ENCODE assay signal across 13 cellular contexts in the genomic region with DNA sequence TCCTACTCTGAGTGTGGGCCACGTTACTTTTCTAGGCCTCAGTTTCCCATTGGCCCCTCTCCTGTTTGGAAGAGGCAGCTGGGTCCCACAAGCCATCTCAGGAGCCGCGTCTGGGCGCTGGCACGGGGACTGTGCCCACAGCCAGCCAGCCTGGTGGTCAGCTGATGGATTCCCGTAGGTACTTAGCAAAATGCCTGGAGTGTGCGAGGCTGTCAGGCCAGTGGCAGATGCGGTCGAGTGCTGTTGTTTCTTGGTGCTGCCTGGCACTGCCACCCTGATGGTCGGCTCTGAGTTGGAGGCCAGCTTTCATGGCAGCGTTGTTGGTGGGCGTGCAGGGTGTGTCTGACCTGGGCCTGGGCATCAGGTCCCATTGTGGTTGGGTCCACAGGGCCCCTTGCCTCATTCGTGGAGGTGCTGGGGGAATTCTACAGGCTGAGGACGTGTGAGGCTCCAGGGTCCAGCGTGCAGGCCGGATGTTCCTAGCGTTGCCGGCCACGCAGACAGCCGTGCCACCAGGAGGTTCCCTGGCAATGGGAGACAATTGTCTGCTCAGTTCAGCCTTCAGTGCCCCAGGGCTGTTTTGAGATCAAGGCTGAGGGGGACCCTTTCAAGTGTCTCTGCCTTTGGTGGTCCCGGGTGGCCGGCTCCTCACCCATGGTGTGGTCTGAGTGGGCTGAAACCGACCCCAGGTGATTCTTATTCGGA. TPM values are rescaled to one million over a fixed set of nuclear protein-coding genes. Genes with fewer than 3 reads are reported as not detected.
DNase-seq lines count a peak whose midpoint lies in the region; ATAC-seq and TF ChIP-seq lines count a peak whose summit lies in the region.
"Had no signal": no experiment of that assay in that cellular context is flagged by ENCODE, and none has a peak within 500 bp of the region (broad histone marks: within the 10 kb centered on the region; RNA-seq: fewer than 3 reads in every experiment).

No MANE protein-coding gene starts in this region.

- peaks cover 71% of the 10 kb centered on the region for H3K4me1 ChIP-seq in CD8-positive, alpha-beta memory T cell (ENCODE audit: insufficient read depth, low read length)
- peaks cover 62% of the 10 kb centered on the region for H3K4me1 ChIP-seq in hepatocyte (ENCODE audit: insufficient read depth)

- H2AFZ ChIP-seq in hepatocyte: no peak overlapping the region

- no peak overlapping the region for H3K4me3 ChIP-seq in CD8-positive, alpha-beta memory T cell (ENCODE audit: low read length)
- H3K4me3 ChIP-seq in hepatocyte: no peak overlapping the region
- H3K4me3 ChIP-seq: adrenal gland, K562 had no signal

- H3K27ac Mint-ChIP-seq in CD8-positive, alpha-beta memory T cell: peak overlapping the region in 5 of 8 donors; percentile 7 to 90 (median 54)
- peak overlapping the region; percentile 82 for H3K27ac Mint-ChIP-seq in T-helper 17 cell

- H3K27me3 Mint-ChIP-seq in CD8-positive, alpha-beta memory T cell: peaks cover 0 to 3% of the 10 kb centered on the region in 2 donors
- H3K27me3 Mint-ChIP-seq in T-helper 17 cell: no peaks in the 10 kb centered on the region

- no peak overlapping the region for H3K27ac ChIP-seq in CD8-positive, alpha-beta memory T cell (ENCODE audit: low read depth, low read length)
- peak overlapping the region; percentile 86 for H3K27ac ChIP-seq in hepatocyte
- H3K27ac ChIP-seq: adrenal gland had no signal

- no peaks in the 10 kb centered on the region for H3K9me2 ChIP-seq in hepatocyte (replicated peaks; ENCODE audit: insufficient read depth)

- DNase-seq in CD8-positive, alpha-beta memory T cell: no peak
- no peak for DNase-seq in T-helper 17 cell
- no peak for DNase-seq in hepatocyte (ENCODE audit: low spot score)
- DNase-seq in pons (ENCODE audit: low spot score): peak; percentile 38
- no peak for DNase-seq in activated gamma-delta T cell (lab: John Stamatoyannopoulos, UW)
- no peak for DNase-seq in HEK293T (ENCODE audit: extremely low spot score)
- DNase-seq: activated CD4-positive, alpha-beta T cell treated with anti-CD3 and anti-CD28 coated beads for 1 hour; adrenal gland; left cardiac atrium; SHP77 treated with DMSO at 0.1 percent for 48 hours had no signal

- H3K27me3 ChIP-seq in CD8-positive, alpha-beta memory T cell (ENCODE audit: insufficient read depth, low read length, poor library complexity, severe bottlenecking): no peaks in the 10 kb centered on the region
- H3K27me3 ChIP-seq in hepatocyte: no peaks in the 10 kb centered on the region
- H3K27me3 ChIP-seq: adrenal gland had no signal

- H3K36me3 ChIP-seq in CD8-positive, alpha-beta memory T cell (ENCODE audit: insufficient read depth, low read length): peaks cover 3% of the 10 kb centered on the region
- no peaks in the 10 kb centered on the region for H3K36me3 ChIP-seq in hepatocyte (replicated peaks; ENCODE audit: insufficient read depth, low read depth)
- H3K36me3 ChIP-seq: adrenal gland had no signal

- peaks cover 0 to 7% (median 3%) of the 10 kb centered on the region in 5 donors for H3K9me3 Mint-ChIP-seq in CD8-positive, alpha-beta memory T cell

- H3K4me1 Mint-ChIP-seq in CD8-positive, alpha-beta memory T cell: peaks cover 47 to 91% (median 61%) of the 10 kb centered on the region in 3 donors
- H3K4me1 Mint-ChIP-seq in T-helper 17 cell: peaks cover 32% of the 10 kb centered on the region

- ATAC-seq in T-helper 17 cell (no peak), GM21447 (IDR thresholded peaks at IDR 0.05; ENCODE audit: unreplicated experiment) (no peak), GM19023 (IDR thresholded peaks at IDR 0.05; ENCODE audit: unreplicated experiment) (no peak)
- ATAC-seq: K562 had no signal

- CTCF ChIA-PET in CD8-positive, alpha-beta memory T cell (lab: Charles Lee): no interaction called here
- CTCF ChIA-PET in HEK293T (lab: Yijun Ruan, JAX): no interaction called here

- peaks cover 4 to 48% (median 7%) of the 10 kb centered on the region in 3 donors for H3K36me3 Mint-ChIP-seq in CD8-positive, alpha-beta memory T cell
- H3K36me3 Mint-ChIP-seq in T-helper 17 cell (ENCODE audit: low read depth): peaks cover 5% of the 10 kb centered on the region

- H3K79me2 ChIP-seq in hepatocyte: peaks cover 97% of the 10 kb centered on the region

- peak overlapping the region in 2 of 7 donors; percentile 59 to 71 for H3K4me3 Mint-ChIP-seq in CD8-positive, alpha-beta memory T cell
- peak overlapping the region; percentile 64 for H3K4me3 Mint-ChIP-seq in T-helper 17 cell

- WGBS in hepatocyte (ENCODE audit: low lambda C conversion rate, missing lambda C conversion rate): 88% methylated on average over 24 of the region's 24 CpGs

- POLR2A ChIA-PET in CD8-positive, alpha-beta memory T cell (lab: Charles Lee): no interaction called here
- POLR2A ChIA-PET in HEK293T (lab: Yijun Ruan, JAX): no interaction called here

- no peaks in the 10 kb centered on the region for H3K9me3 ChIP-seq in CD8-positive, alpha-beta memory T cell (ENCODE audit: low read length)
- H3K9me3 ChIP-seq in T-helper 17 cell (ENCODE audit: control insufficient read depth, low read length, poor library complexity, severe bottlenecking) (no peaks in the 10 kb centered on the region), hepatocyte (ENCODE audit: low read depth) (no peaks in the 10 kb centered on the region)
- H3K9me3 ChIP-seq: adrenal gland had no signal

- H3K4me2 ChIP-seq in hepatocyte: peak overlapping the region; percentile 66

- H4K20me1 ChIP-seq in hepatocyte (ENCODE audit: insufficient read depth, poor library complexity, severe bottlenecking): peaks cover 97% of the 10 kb centered on the region

- TF ChIP-seq CTCF in hepatocyte (IDR thresholded peaks at IDR 0.05; ENCODE audit: poor library complexity): no peak

TF ChIP-seq in HEK293T, 16 proteins besides CTCF, POLR2A, EP300 and RAD21:
- TF ChIP-seq FOXM1 (IDR thresholded peaks at IDR 0.05; ENCODE audit: borderline replicate concordance) (no peak), FOXK2 (IDR thresholded peaks at IDR 0.05) (no peak), CTBP1 (IDR thresholded peaks at IDR 0.05; ENCODE audit: borderline replicate concordance) (no peak), SUZ12 (IDR thresholded peaks at IDR 0.05) (no peak), L3MBTL2 (conservative IDR thresholded peaks at IDR 0.05) (no peak), TARDBP (IDR thresholded peaks at IDR 0.05) (no peak), ZNF384 (IDR thresholded peaks at IDR 0.05) (no peak), NFRKB (IDR thresholded peaks at IDR 0.05) (no peak), ARNT (IDR thresholded peaks at IDR 0.05) (no peak), FOXA1 (IDR thresholded peaks at IDR 0.05) (no peak), BHLHE40 (IDR thresholded peaks at IDR 0.05; ENCODE audit: borderline replicate concordance) (no peak), SP1 (IDR thresholded peaks at IDR 0.05) (no peak), HDGF (IDR thresholded peaks at IDR 0.05; ENCODE audit: borderline replicate concordance) (no peak), ELF4 (IDR thresholded peaks at IDR 0.05) (no peak), LEF1 (IDR thresholded peaks at IDR 0.05; ENCODE audit: borderline replicate concordance) (no peak)
- TF ChIP-seq, protein P1, sequence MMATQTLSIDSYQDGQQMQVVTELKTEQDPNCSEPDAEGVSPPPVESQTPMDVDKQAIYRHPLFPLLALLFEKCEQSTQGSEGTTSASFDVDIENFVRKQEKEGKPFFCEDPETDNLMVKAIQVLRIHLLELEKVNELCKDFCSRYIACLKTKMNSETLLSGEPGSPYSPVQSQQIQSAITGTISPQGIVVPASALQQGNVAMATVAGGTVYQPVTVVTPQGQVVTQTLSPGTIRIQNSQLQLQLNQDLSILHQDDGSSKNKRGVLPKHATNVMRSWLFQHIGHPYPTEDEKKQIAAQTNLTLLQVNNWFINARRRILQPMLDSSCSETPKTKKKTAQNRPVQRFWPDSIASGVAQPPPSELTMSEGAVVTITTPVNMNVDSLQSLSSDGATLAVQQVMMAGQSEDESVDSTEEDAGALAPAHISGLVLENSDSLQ (IDR thresholded peaks at IDR 0.05): no peak

RNA-seq across cellular contexts. Expression of a gene that starts 20.9 kb away (rescaled TPM):
- 10 to 100 TPM; 35.9 to 38.4 TPM for total RNA-seq in CD8-positive, alpha-beta memory T cell
- polyA plus RNA-seq in CD8-positive, alpha-beta memory T cell: 0.94 TPM
- 100 to 1,000 TPM; 183 to 215 TPM for total RNA-seq in T-helper 17 cell
- 17.1 and 21.9 TPM in 2 replicates for total RNA-seq in hepatocyte
- polyA plus RNA-seq in hepatocyte: 5.1 and 6.9 TPM in 2 replicates

RNA-seq across cellular contexts. Expression of a gene that starts 54.4 kb away (rescaled TPM):
- 10 to 100 TPM; 65.0 to 72.5 TPM for total RNA-seq in CD8-positive, alpha-beta memory T cell
- 66.4 TPM for polyA plus RNA-seq in CD8-positive, alpha-beta memory T cell
- 10 to 100 TPM; 44.6 to 48.6 TPM for total RNA-seq in T-helper 17 cell
- 24.9 and 36.6 TPM in 2 replicates for total RNA-seq in hepatocyte
- polyA plus RNA-seq in hepatocyte: 117 and 135 TPM in 2 replicates
